ENCODE assay signal across 13 cellular contexts in genomic region chr1:177975588-177976495, GRCh38. TPM values are rescaled to one million over a fixed set of nuclear protein-coding genes. Genes with fewer than 3 reads are reported as not detected.
DNase-seq lines count a peak whose midpoint lies in the region; ATAC-seq and TF ChIP-seq lines count a peak whose summit lies in the region.
"Had no signal": no experiment of that assay in that cellular context is flagged by ENCODE, and none has a peak within 500 bp of the region (broad histone marks: within the 10 kb centered on the region; RNA-seq: fewer than 3 reads in every experiment).

No MANE protein-coding gene starts in this region.

- CTCF ChIA-PET in PC-9 (lab: Charles Lee) = no interaction called here

- TF ChIP-seq CTCF in PC-9 (conservative IDR thresholded peaks at IDR 0.05) = no peak

- H3K36me3 ChIP-seq in HUES6 (ENCODE audit: control insufficient read depth, insufficient read depth, low read length) (no peaks in the 10 kb centered on the region), PC-9 (ENCODE audit: low read depth) (no peaks in the 10 kb centered on the region)
- H3K36me3 ChIP-seq: BLaER1 treated with 17β-estradiol and CSF1 and Interleukin-3, amounts not matched to agents 10 nM and 100 nM; upper lobe of right lung had no signal

- no peaks in the 10 kb centered on the region for H4K20me1 ChIP-seq in PC-9 (ENCODE audit: insufficient read depth)
- H4K20me1 ChIP-seq: BLaER1 treated with 17β-estradiol and CSF1 and Interleukin-3, amounts not matched to agents 10 nM and 100 nM had no signal

- H3K4me3 ChIP-seq in HUES6 (ENCODE audit: low read depth, low read length) = no peak overlapping the region
- H3K4me3 ChIP-seq in PC-9 = no peak overlapping the region
- H3K4me3 ChIP-seq: BLaER1 treated with 17β-estradiol and CSF1 and Interleukin-3, amounts not matched to agents 10 nM and 100 nM; upper lobe of right lung had no signal

- H3K27ac ChIP-seq in HUES6 (ENCODE audit: low read depth, low read length) = no peak overlapping the region
- H3K27ac ChIP-seq in PC-9 = no peak overlapping the region
- H3K27ac ChIP-seq: BLaER1 treated with 17β-estradiol and CSF1 and Interleukin-3, amounts not matched to agents 10 nM and 100 nM; upper lobe of right lung had no signal

- DNase-seq in AG08396 (ENCODE audit: low spot score) (peak; percentile 18), astrocyte of the hippocampus (ENCODE audit: low read depth, low spot score) (peak; percentile 54), iris pigment epithelial cell (ENCODE audit: low read depth) (peak; percentile 76), NCI-H1417 treated with DMSO at 0.1 percent for 48 hours (lab: John Stamatoyannopoulos, UW) (no peak), PC-9 (no peak)
- DNase-seq: activated naive CD8-positive, alpha-beta T cell treated with anti-CD3 and anti-CD28 coated beads, Interleukin-2, amount 50 U/mL, for 24 hours; naive B cell; small intestine; upper lobe of right lung had no signal

- H2AFZ ChIP-seq in PC-9 = no peak overlapping the region

- BruUV-seq in PC-9 (replicated peaks; lab: Mats Ljungman, UMichigan) = no TSS peak

- POLR2A ChIA-PET in PC-9 (lab: Charles Lee; ENCODE audit: unreplicated experiment) = no interaction called here

- no peak overlapping the region for H3K4me2 ChIP-seq in PC-9
- H3K4me2 ChIP-seq: BLaER1 treated with 17β-estradiol and CSF1 and Interleukin-3, amounts not matched to agents 10 nM and 100 nM had no signal

- H3K9me2 ChIP-seq in PC-9 (ENCODE audit: insufficient read depth) = 0 out of 2 replicates have a peak, but pooled peaks cover 5% of the 10 kb centered on the region

- H3K4me1 ChIP-seq in HUES6 (ENCODE audit: control insufficient read depth, insufficient read depth, low read length) (peaks cover 3% of the 10 kb centered on the region; the same call in 1 of the 2 replicates), PC-9 (replicated peaks; ENCODE audit: insufficient read depth) (no peaks in the 10 kb centered on the region)
- H3K4me1 ChIP-seq: BLaER1 treated with 17β-estradiol and CSF1 and Interleukin-3, amounts not matched to agents 10 nM and 100 nM; upper lobe of right lung had no signal

- H3K9me3 ChIP-seq in HUES6 (ENCODE audit: control insufficient read depth, insufficient read depth, low read depth, low read length) (no peaks in the 10 kb centered on the region), PC-9 (ENCODE audit: insufficient read depth, low read depth) (no peaks in the 10 kb centered on the region; the same call in 1 of the 2 replicates)
- H3K9me3 ChIP-seq: BLaER1 treated with 17β-estradiol and CSF1 and Interleukin-3, amounts not matched to agents 10 nM and 100 nM; upper lobe of right lung had no signal

- H3K79me2 ChIP-seq in PC-9 (ENCODE audit: low read depth) = no peaks in the 10 kb centered on the region

- H3K27me3 ChIP-seq in HUES6 (ENCODE audit: control insufficient read depth, insufficient read depth, low read length) (no peaks in the 10 kb centered on the region), PC-9 (ENCODE audit: insufficient read depth, low read depth) (no peaks in the 10 kb centered on the region)
- H3K27me3 ChIP-seq: BLaER1 treated with 17β-estradiol and CSF1 and Interleukin-3, amounts not matched to agents 10 nM and 100 nM; upper lobe of right lung had no signal

- H3F3A ChIP-seq in PC-9 (ENCODE audit: insufficient read depth, low read depth) = no peaks in the 10 kb centered on the region

- peak overlapping the region; percentile 12 for H3K9ac ChIP-seq in HUES6 (ENCODE audit: low read length)
- H3K9ac ChIP-seq: BLaER1 treated with 17β-estradiol and CSF1 and Interleukin-3, amounts not matched to agents 10 nM and 100 nM had no signal

- no peak for ATAC-seq in GM21367 (IDR thresholded peaks at IDR 0.05; ENCODE audit: unreplicated experiment)
- no peak for ATAC-seq in GM21619 (IDR thresholded peaks at IDR 0.05; ENCODE audit: unreplicated experiment)
- ATAC-seq: activated naive CD8-positive, alpha-beta T cell treated with anti-CD3 and anti-CD28 coated beads, Interleukin-2, amount 50 U/mL, for 24 hours; upper lobe of right lung had no signal

- intact Hi-C loops in PC-9 (cut with micrococcal nuclease; ENCODE audit: unreplicated experiment) = no loop called here

RNA-seq across cellular contexts. Expression of gene SEC16B, which starts 6.0 kb away (rescaled TPM):
- 2.0 and 4.4 TPM in 2 replicates for total RNA-seq in PC-9 (2021)

Comparison
In these comparisons a context has a peak if more than half of its experiments do, and no peak if none do; other contexts are left out.
1. DNase-seq: peak in AG08396 (single experiment), astrocyte of the hippocampus (single experiment) and iris pigment epithelial cell (single experiment); none in NCI-H1417 treated with DMSO at 0.1 percent for 48 hours (single experiment) and PC-9 (0 of 2).